11 cellular contexts compared by ENCODE assay signal in genomic region chr18:76980663-76981387, GRCh38.
DNase-seq lines count a peak whose midpoint lies in the region; ATAC-seq and TF ChIP-seq lines count a peak whose summit lies in the region.
"Had no signal": no experiment of that assay in that cellular context is flagged by ENCODE, and none has a peak within 500 bp of the region (broad histone marks: within the 10 kb centered on the region; RNA-seq: fewer than 3 reads in every experiment).

No MANE protein-coding gene starts in this region.

- peak overlapping the region; percentile 80 for H3K27ac ChIP-seq in OCI-LY7 (ENCODE audit: low read depth, low read length, poor library complexity, severe bottlenecking)
- peak overlapping the region in 2 of 3 donors; percentile 61 to 72 for H3K27ac ChIP-seq in thyroid gland
- H3K27ac ChIP-seq in left lung = no peak overlapping the region
- no peak overlapping the region for H3K27ac ChIP-seq in psoas muscle
- H3K27ac ChIP-seq: SJSA1 had no signal

- H3K9me3 ChIP-seq in OCI-LY7 (ENCODE audit: low read length) (no peaks in the 10 kb centered on the region), thyroid gland (no peaks in the 10 kb centered on the region), left lung (no peaks in the 10 kb centered on the region), psoas muscle (no peaks in the 10 kb centered on the region)
- H3K9me3 ChIP-seq: SJSA1 had no signal

- no peak for TF ChIP-seq POLR2A in thyroid gland (IDR thresholded peaks at IDR 0.05)

- 29 to 45% methylated on average over 23 of the region's 23 CpGs for WGBS in thyroid gland, 2 donors
- 75 to 87% (median 75%) methylated on average over 23 of the region's 23 CpGs for WGBS in psoas muscle, 3 donors

- no peaks in the 10 kb centered on the region for H3K9me2 ChIP-seq in OCI-LY7 (ENCODE audit: insufficient read depth, low read length)

- no peaks in the 10 kb centered on the region for H3K79me2 ChIP-seq in OCI-LY7 (ENCODE audit: insufficient read depth, low read depth, low read length)

- H3K4me1 ChIP-seq in OCI-LY7 (ENCODE audit: insufficient read depth, low read length, poor library complexity, severe bottlenecking) = peaks cover 71% of the 10 kb centered on the region
- peaks cover 46% of the 10 kb centered on the region in 2 donors for H3K4me1 ChIP-seq in thyroid gland
- peaks cover 0 to 4% of the 10 kb centered on the region in 2 donors for H3K4me1 ChIP-seq in left lung
- peaks cover 15% of the 10 kb centered on the region for H3K4me1 ChIP-seq in psoas muscle
- H3K4me1 ChIP-seq: SJSA1 had no signal

- CTCF ChIA-PET in OCI-LY7 (lab: Charles Lee; ENCODE audit: unreplicated experiment) = interaction anchor here (0.6 to 1.7 kb wide), 2 partner anchors 15 to 21 kb away, joined by 3 to 10 read pairs; no protein-coding TSS in a partner anchor

- peak overlapping the region; percentile 50; the same call in 1 of the 2 replicates for H2AFZ ChIP-seq in OCI-LY7 (ENCODE audit: low read length)

- no peak for TF ChIP-seq CTCF in OCI-LY7 (conservative IDR thresholded peaks at IDR 0.05; ENCODE audit: low read length)
- TF ChIP-seq CTCF in thyroid gland (IDR thresholded peaks at IDR 0.05) = no peak
- TF ChIP-seq CTCF in left lung (IDR thresholded peaks at IDR 0.05) = no peak
- no peak for TF ChIP-seq CTCF in psoas muscle (IDR thresholded peaks at IDR 0.05)

- H3K4me2 ChIP-seq in OCI-LY7 (ENCODE audit: low read length) = peak overlapping the region; percentile 95

- no TSS peak for BruUV-seq in OCI-LY7 (replicated peaks; lab: Mats Ljungman, UMichigan)

- POLR2A ChIA-PET in OCI-LY7 (lab: Charles Lee) = interaction anchor here (0.8 to 3.0 kb wide), 3 partner anchors 10 to 17 kb away, joined by 3 to 9 read pairs (median 5); no protein-coding TSS in a partner anchor

- H3K27me3 ChIP-seq in thyroid gland (no peaks in the 10 kb centered on the region), left lung (no peaks in the 10 kb centered on the region), psoas muscle (ENCODE audit: insufficient read depth in 3 of 3, low read length in 2 of 3) (no peaks in the 10 kb centered on the region)
- H3K27me3 ChIP-seq: SJSA1 had no signal

- no peaks in the 10 kb centered on the region for H3K36me3 ChIP-seq in OCI-LY7 (ENCODE audit: insufficient read depth, low read length)
- no peaks in the 10 kb centered on the region for H3K36me3 ChIP-seq in thyroid gland
- no peaks in the 10 kb centered on the region for H3K36me3 ChIP-seq in left lung
- peaks cover 0 to 26% of the 10 kb centered on the region in 2 donors for H3K36me3 ChIP-seq in psoas muscle (ENCODE audit: insufficient read depth in 1 of 2, low read depth in 1 of 2)
- H3K36me3 ChIP-seq: SJSA1 had no signal

- ATAC-seq in GM19372 (IDR thresholded peaks at IDR 0.05; ENCODE audit: low read depth, unreplicated experiment) (peak; percentile 33), HG02885 (IDR thresholded peaks at IDR 0.05; ENCODE audit: poor library complexity, unreplicated experiment) (peak; percentile 16), left lung (no peak), psoas muscle (no peak), left ventricle myocardium superior (no peak)

- H3K4me3 ChIP-seq in OCI-LY7 (ENCODE audit: low read depth, low read length, poor library complexity, severe bottlenecking) (peak overlapping the region; percentile 64), thyroid gland (replicated peaks in 1 of 3) (no peak overlapping the region), left lung (no peak overlapping the region), psoas muscle (no peak overlapping the region)
- H3K4me3 ChIP-seq: SJSA1 had no signal

- intact Hi-C loops in OCI-LY7 (cut with micrococcal nuclease; ENCODE audit: unreplicated experiment) (loop anchor here (1.0 to 5.0 kb wide), 4 partner anchors 21 to 178 kb away; no protein-coding TSS in a partner anchor), thyroid gland (cut with DNase I) (loop anchor here (5.0 to 10.0 kb wide), 2 partner anchors 59 to 176 kb away; no protein-coding TSS in a partner anchor), left lung (cut with DNase I) (loop anchor here in 1 of 2 donors (10.0 kb wide), 1 partner anchor 176 kb away; no protein-coding TSS in a partner anchor), psoas muscle (cut with DNase I) (loop anchor here (5.0 kb wide), 2 partner anchors 54 to 179 kb away; no protein-coding TSS in a partner anchor), left ventricle myocardium superior (cut with micrococcal nuclease) (no loop called here)

- H4K20me1 ChIP-seq in OCI-LY7 (ENCODE audit: insufficient read depth, low read length) = no peaks in the 10 kb centered on the region

- peak; percentile 64 for DNase-seq in OCI-LY7 (ENCODE audit: low spot score)
- peak; percentile 71 to 73 for DNase-seq in thyroid gland
- DNase-seq in left lung = no peak
- no peak for DNase-seq in mesenteric fat pad (ENCODE audit: low spot score)
- no peak for DNase-seq in psoas muscle
- DNase-seq in left ventricle myocardium superior = no peak
- DNase-seq: DMS79 treated with DMSO at 0.1 percent for 48 hours, NCI-H2029 had no signal

Comparison
In these comparisons a context has a peak if more than half of its experiments do, and no peak if none do; other contexts are left out.
1. ATAC-seq: peak in GM19372 (single experiment) and HG02885 (single experiment); none in left lung (single experiment), psoas muscle (0 of 4) and left ventricle myocardium superior (single experiment).
2. DNase-seq: peak in OCI-LY7 (single experiment) and thyroid gland (2 of 2); none in left lung (0 of 2), mesenteric fat pad (single experiment), psoas muscle (0 of 2) and left ventricle myocardium superior (single experiment).
3. H3K27ac ChIP-seq: peak in OCI-LY7 (single experiment) and thyroid gland (2 of 3); none in left lung (0 of 2) and psoas muscle (single experiment).